ENCODE assay signal across 11 cellular contexts in genomic region chr11:128515766-128516466, GRCh38.
A peak's percentile ranks its signal among the peaks of the same experiment; 100 is the strongest.
DNase-seq lines count a peak whose midpoint lies in the region; ATAC-seq and TF ChIP-seq lines count a peak whose summit lies in the region.
"Had no signal": no experiment of that assay in that cellular context is flagged by ENCODE, and none has a peak within 500 bp of the region (broad histone marks: within the 10 kb centered on the region; RNA-seq: fewer than 3 reads in every experiment).

No MANE protein-coding gene starts in this region.

- DNase-seq in activated T-cell treated with anti-CD3 and anti-CD28 coated beads, Interleukin-2, amount 50 U/mL, for 4 hours: no peak
- DNase-seq in activated T-cell treated with anti-CD3 and anti-CD28 coated beads for 4 hours: no peak
- no peak for DNase-seq in activated CD8-positive, alpha-beta T cell treated with anti-CD3 and anti-CD28 coated beads, Interleukin-2, amount 10 ng/mL, durations not matched to agents 7 days and 5 days
- DNase-seq in right lobe of liver: no peak
- no peak for DNase-seq in thoracic aorta (ENCODE audit: low spot score)
- DNase-seq in SKM-1 treated with dmso at 0.1 percent for 144 hours (lab: John Stamatoyannopoulos, UW; ENCODE audit: unreplicated experiment): no peak
- DNase-seq: anterior cingulate cortex, foreskin keratinocyte, NCI-H1694 treated with DMSO at 0.1 percent for 48 hours had no signal

- H3K4me3 Mint-ChIP-seq in activated T-cell treated with anti-CD3 and anti-CD28 coated beads, Interleukin-2, amount 50 U/mL, for 4 hours: peak overlapping the region; percentile 97
- H3K4me3 Mint-ChIP-seq in activated CD8-positive, alpha-beta T cell treated with anti-CD3 and anti-CD28 coated beads, Interleukin-2, amount 10 ng/mL, durations not matched to agents 7 days and 5 days: peak overlapping the region; percentile 96

- POLR2A ChIA-PET in activated CD8-positive, alpha-beta T cell treated with anti-CD3 and anti-CD28 coated beads, Interleukin-2, amount 10 ng/mL, durations not matched to agents 7 days and 5 days (lab: Charles Lee): interaction anchor here (0.8 to 23.0 kb wide), 13 partner anchors 1 to 226 kb away, joined by 3 to 652 read pairs (median 21); no protein-coding TSS in a partner anchor

- peak overlapping the region; percentile 1 to 7 (median 6) for H3K4me3 ChIP-seq in right lobe of liver
- peak overlapping the region; percentile 99 for H3K4me3 ChIP-seq in thoracic aorta

- H3K36me3 ChIP-seq in right lobe of liver: no peaks in the 10 kb centered on the region
- peaks cover 2% of the 10 kb centered on the region for H3K36me3 ChIP-seq in thoracic aorta

- peaks cover 64% of the 10 kb centered on the region for H3K36me3 Mint-ChIP-seq in activated T-cell treated with anti-CD3 and anti-CD28 coated beads, Interleukin-2, amount 50 U/mL, for 4 hours (ENCODE audit: insufficient read depth)
- H3K36me3 Mint-ChIP-seq in activated CD8-positive, alpha-beta T cell treated with anti-CD3 and anti-CD28 coated beads, Interleukin-2, amount 10 ng/mL, durations not matched to agents 7 days and 5 days (ENCODE audit: low read depth): peaks cover 100% of the 10 kb centered on the region

- peak overlapping the region; percentile 82 for H3K27ac Mint-ChIP-seq in activated CD8-positive, alpha-beta T cell treated with anti-CD3 and anti-CD28 coated beads, Interleukin-2, amount 10 ng/mL, durations not matched to agents 7 days and 5 days

- CTCF ChIA-PET in activated CD8-positive, alpha-beta T cell treated with anti-CD3 and anti-CD28 coated beads, Interleukin-2, amount 10 ng/mL, durations not matched to agents 7 days and 5 days (lab: Charles Lee): interaction anchor here (0.8 to 11.8 kb wide), 11 partner anchors 10 to 315 kb away, joined by 3 to 247 read pairs (median 11); no protein-coding TSS in a partner anchor

- intact Hi-C loops in right lobe of liver (cut with DNase I): no loop called here

- WGBS in right lobe of liver (ENCODE audit: insufficient coverage, low coverage, low lambda C conversion rate, missing lambda C conversion rate): 49% methylated on average over 7 of the region's 7 CpGs

- H3K27me3 ChIP-seq in right lobe of liver (no peaks in the 10 kb centered on the region), thoracic aorta (replicated peaks; ENCODE audit: insufficient read depth) (no peaks in the 10 kb centered on the region)
- H3K27me3 ChIP-seq: foreskin keratinocyte had no signal

- ATAC-seq in activated T-cell treated with anti-CD3 and anti-CD28 coated beads, Interleukin-2, amount 50 U/mL, for 4 hours: no peak
- no peak for ATAC-seq in activated CD8-positive, alpha-beta T cell treated with anti-CD3 and anti-CD28 coated beads, Interleukin-2, amount 10 ng/mL, durations not matched to agents 7 days and 5 days
- ATAC-seq in right lobe of liver: peak in 1 of 4 donors; percentile 21
- ATAC-seq in thoracic aorta (ENCODE audit: insufficient number of reproducible peaks, low FRiP score, low read depth): no peak
- no peak for ATAC-seq in HG03442 (IDR thresholded peaks at IDR 0.05; ENCODE audit: unreplicated experiment)
- no peak for ATAC-seq in GM19452 (IDR thresholded peaks at IDR 0.05; ENCODE audit: unreplicated experiment)

- H3K9me3 ChIP-seq in right lobe of liver (no peaks in the 10 kb centered on the region), thoracic aorta (no peaks in the 10 kb centered on the region)

- no peaks in the 10 kb centered on the region for H3K9me3 Mint-ChIP-seq in activated T-cell treated with anti-CD3 and anti-CD28 coated beads, Interleukin-2, amount 50 U/mL, for 4 hours
- no peaks in the 10 kb centered on the region for H3K9me3 Mint-ChIP-seq in activated CD8-positive, alpha-beta T cell treated with anti-CD3 and anti-CD28 coated beads, Interleukin-2, amount 10 ng/mL, durations not matched to agents 7 days and 5 days (ENCODE audit: insufficient read depth)

- H3K27me3 Mint-ChIP-seq in activated T-cell treated with anti-CD3 and anti-CD28 coated beads, Interleukin-2, amount 50 U/mL, for 4 hours (ENCODE audit: low read depth): no peaks in the 10 kb centered on the region
- H3K27me3 Mint-ChIP-seq in activated CD8-positive, alpha-beta T cell treated with anti-CD3 and anti-CD28 coated beads, Interleukin-2, amount 10 ng/mL, durations not matched to agents 7 days and 5 days (ENCODE audit: low read depth): no peaks in the 10 kb centered on the region

- TF ChIP-seq POLR2A in right lobe of liver (IDR thresholded peaks at IDR 0.05): no peak

- peaks cover 82% of the 10 kb centered on the region for H3K4me1 Mint-ChIP-seq in activated T-cell treated with anti-CD3 and anti-CD28 coated beads, Interleukin-2, amount 50 U/mL, for 4 hours (ENCODE audit: low read depth)
- peaks cover 52% of the 10 kb centered on the region for H3K4me1 Mint-ChIP-seq in activated CD8-positive, alpha-beta T cell treated with anti-CD3 and anti-CD28 coated beads, Interleukin-2, amount 10 ng/mL, durations not matched to agents 7 days and 5 days (ENCODE audit: low read depth)

- no peak for TF ChIP-seq CTCF in right lobe of liver (IDR thresholded peaks at IDR 0.05)
- TF ChIP-seq CTCF in thoracic aorta (IDR thresholded peaks at IDR 0.05): no peak

- H3K4me1 ChIP-seq in right lobe of liver (peaks cover 0 to 5% (median 0%) of the 10 kb centered on the region in 4 donors), thoracic aorta (ENCODE audit: control insufficient read depth in 1 of 2, low read depth in 2 of 2) (peaks cover 37 to 81% of the 10 kb centered on the region in 2 donors)

- peak overlapping the region in 2 of 3 donors; percentile 8 to 20 for H3K27ac ChIP-seq in right lobe of liver
- H3K27ac ChIP-seq in thoracic aorta: peak overlapping the region in 1 of 2 donors; percentile 16
- H3K27ac ChIP-seq: foreskin keratinocyte had no signal
